In the genomic region with DNA sequence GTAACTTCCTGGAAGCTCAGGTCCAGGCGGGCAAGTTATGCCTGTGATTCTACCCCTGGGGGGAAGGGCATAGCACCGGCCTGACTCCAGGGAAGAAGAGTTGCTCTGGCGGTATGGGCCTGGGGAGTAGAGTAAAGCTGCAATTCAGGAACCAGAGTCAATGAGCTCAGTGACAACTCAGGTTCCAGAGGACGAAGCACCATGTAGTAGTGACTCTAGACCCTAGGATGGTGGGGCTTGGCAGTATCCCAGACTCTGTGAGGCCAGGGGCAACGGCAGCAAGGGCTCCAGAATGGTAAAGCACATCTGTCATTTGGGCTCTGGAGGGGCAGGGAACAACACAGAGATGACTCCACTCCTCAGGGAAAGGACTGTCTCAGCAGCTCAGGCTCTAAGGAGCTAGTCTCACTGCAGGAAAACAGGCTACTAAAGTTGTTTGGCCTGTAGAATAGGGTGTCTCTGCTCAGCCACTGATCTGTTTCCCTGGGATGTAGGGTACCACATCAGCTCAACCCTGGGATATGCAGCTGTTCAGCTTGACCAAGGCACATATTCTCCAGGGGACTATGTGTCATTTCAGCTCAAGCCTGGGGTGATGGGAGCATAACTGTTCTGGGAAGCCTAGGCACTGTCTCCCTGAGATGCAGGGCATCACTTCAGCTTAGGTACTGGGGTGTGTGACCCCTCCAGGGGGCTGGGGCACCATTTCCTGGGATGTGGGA, we compare ENCODE assay signal across 16 cellular contexts. TPM values are rescaled to one million over a fixed set of nuclear protein-coding genes. Genes with fewer than 3 reads are reported as not detected.
DNase-seq lines count a peak whose midpoint lies in the region; ATAC-seq and TF ChIP-seq lines count a peak whose summit lies in the region.
"Had no signal": no experiment of that assay in that cellular context is flagged by ENCODE, and none has a peak within 500 bp of the region (broad histone marks: within the 10 kb centered on the region; RNA-seq: fewer than 3 reads in every experiment).

No MANE protein-coding gene starts in this region.

- intact Hi-C loops in heart right ventricle (cut with DNase I) (loop anchor here in 1 of 10 donors (2.0 kb wide), 1 partner anchor 32 kb away; no protein-coding TSS in a partner anchor), sigmoid colon (cut with DNase I) (no loop called here), mucosa of descending colon (cut with DNase I, micrococcal nuclease) (no loop called here)

- H3K36me3 ChIP-seq in WERI-Rb-1: no peaks in the 10 kb centered on the region
- no peaks in the 10 kb centered on the region for H3K36me3 ChIP-seq in heart right ventricle
- no peaks in the 10 kb centered on the region for H3K36me3 ChIP-seq in sigmoid colon
- no peaks in the 10 kb centered on the region for H3K36me3 ChIP-seq in mucosa of descending colon (ENCODE audit: low read depth)
- H3K36me3 ChIP-seq: esophagus squamous epithelium, ovary, Peyer's patch, thoracic aorta had no signal

- 81 to 84% methylated on average over 5 of the region's 5 CpGs for WGBS in heart right ventricle, 2 donors
- WGBS in sigmoid colon, 2 donors: 87 to 88% methylated on average over 5 of the region's 5 CpGs

- H3K27ac ChIP-seq in WERI-Rb-1 (no peak overlapping the region), heart right ventricle (no peak overlapping the region), sigmoid colon (peak overlapping the region in 1 of 4 donors; percentile 49)
- H3K27ac ChIP-seq: esophagus squamous epithelium, foreskin keratinocyte, HL-60, ovary, Peyer's patch, thoracic aorta had no signal

- H3K4me3 ChIP-seq in WERI-Rb-1 (ENCODE audit: low read depth, low read length) (no peak overlapping the region), heart right ventricle (no peak overlapping the region), sigmoid colon (no peak overlapping the region), mucosa of descending colon (no peak overlapping the region)
- H3K4me3 ChIP-seq: esophagus squamous epithelium, GM23338, ovary, Peyer's patch, smooth muscle cell, thoracic aorta had no signal

- DNase-seq in WERI-Rb-1: peak; percentile 2
- no peak for DNase-seq in heart right ventricle
- peak; percentile 44 for DNase-seq in sigmoid colon
- no peak for DNase-seq in CD1c-positive myeloid dendritic cell (ENCODE audit: extremely low spot score)
- DNase-seq in NCI-H1436 treated with DMSO at 0.1 percent for 48 hours (lab: John Stamatoyannopoulos, UW): no peak
- no peak for DNase-seq in mucosa of descending colon
- DNase-seq: esophagus squamous epithelium had no signal

- H3K9me3 ChIP-seq in WERI-Rb-1 (ENCODE audit: severe bottlenecking): peaks cover 17% of the 10 kb centered on the region
- H3K9me3 ChIP-seq in heart right ventricle: peaks cover 0 to 34% (median 18%) of the 10 kb centered on the region in 11 donors
- peaks cover 6 to 9% (median 7%) of the 10 kb centered on the region in 4 donors for H3K9me3 ChIP-seq in sigmoid colon
- peaks cover 11% of the 10 kb centered on the region for H3K9me3 ChIP-seq in mucosa of descending colon
- H3K9me3 ChIP-seq: ovary had no signal

- ATAC-seq in GM21723 (IDR thresholded peaks at IDR 0.05; ENCODE audit: unreplicated experiment) (peak; percentile 14), heart right ventricle (peak; percentile 29 to 76 (median 45)), mucosa of descending colon (no peak), HG02588 (IDR thresholded peaks at IDR 0.05; ENCODE audit: unreplicated experiment) (no peak)

- TF ChIP-seq CTCF in WERI-Rb-1 (IDR thresholded peaks at IDR 0.05; ENCODE audit: low read depth, low read length): no peak
- no peak for TF ChIP-seq CTCF in heart right ventricle (IDR thresholded peaks at IDR 0.05)
- no peak for TF ChIP-seq CTCF in sigmoid colon (IDR thresholded peaks at IDR 0.05)
- TF ChIP-seq CTCF in mucosa of descending colon (IDR thresholded peaks at IDR 0.05): no peak

- H3K27me3 ChIP-seq in WERI-Rb-1 (ENCODE audit: insufficient read depth, low read depth, severe bottlenecking): no peaks in the 10 kb centered on the region
- H3K27me3 ChIP-seq in heart right ventricle: no peaks in the 10 kb centered on the region
- H3K27me3 ChIP-seq in sigmoid colon: no peaks in the 10 kb centered on the region
- H3K27me3 ChIP-seq: esophagus squamous epithelium, ovary, Peyer's patch had no signal

- TF ChIP-seq POLR2A in sigmoid colon (IDR thresholded peaks at IDR 0.05): no peak

- TF ChIP-seq EP300 in sigmoid colon (IDR thresholded peaks at IDR 0.05): no peak

- H3K4me1 ChIP-seq in heart right ventricle (peaks cover 0 to 8% (median 0%) of the 10 kb centered on the region in 9 donors), sigmoid colon (peaks cover 0 to 5% (median 0%) of the 10 kb centered on the region in 4 donors), mucosa of descending colon (ENCODE audit: low read depth) (no peaks in the 10 kb centered on the region)
- H3K4me1 ChIP-seq: foreskin keratinocyte, Peyer's patch had no signal

RNA-seq across cellular contexts. Expression of gene RHOB, which starts 36.2 kb away (rescaled TPM):
- 100 to 1,000 TPM; 105 to 313 (median 157) TPM for total RNA-seq in heart right ventricle
- polyA plus RNA-seq in heart right ventricle: 100 to 1,000 TPM; 151 to 337 TPM
- total RNA-seq in sigmoid colon: 1,000 to 10,000 TPM in 2 of 4 donors, 100 to 1,000 TPM in 2; 753 to 1,323 (median 1,092) TPM
- polyA plus RNA-seq in sigmoid colon: 100 to 1,000 TPM in 2 of 3 donors, 10 to 100 TPM in 1; 60.6 to 200 (median 108) TPM
- 100 to 1,000 TPM in 2 of 3 donors, 10 to 100 TPM in 1; 75.5 to 616 (median 104) TPM for total RNA-seq in mucosa of descending colon

Comparison
In these comparisons a context has a peak if more than half of its experiments do, and no peak if none do; other contexts are left out.
1. ATAC-seq: peak in GM21723 (single experiment) and heart right ventricle (8 of 8); none in mucosa of descending colon (single experiment) and HG02588 (single experiment).
2. DNase-seq: peak in WERI-Rb-1 (single experiment) and sigmoid colon (single experiment); none in heart right ventricle (0 of 2), CD1c-positive myeloid dendritic cell (single experiment), NCI-H1436 treated with DMSO at 0.1 percent for 48 hours (single experiment) and mucosa of descending colon (0 of 3).